ENCODE assay signal across 8 cellular contexts in genomic region chrX:108224727-108225455, GRCh38.
DNase-seq lines count a peak whose midpoint lies in the region; ATAC-seq and TF ChIP-seq lines count a peak whose summit lies in the region.

No MANE protein-coding gene starts in this region.

- intact Hi-C loops in activated CD8-positive, alpha-beta T cell treated with anti-CD3 and anti-CD28 coated beads for 36 hours (cut with micrococcal nuclease), result loop anchor here (5.0 to 10.0 kb wide), 2 partner anchors 53 to 80 kb away; no protein-coding TSS in a partner anchor

- no peaks in the 10 kb centered on the region for H3K27me3 Mint-ChIP-seq in activated CD8-positive, alpha-beta T cell treated with anti-CD3 and anti-CD28 coated beads for 36 hours
- H3K27me3 Mint-ChIP-seq in activated CD8-positive, alpha-beta T cell treated with anti-CD3 and anti-CD28 coated beads, Interleukin-2, amount 10 ng/mL, durations not matched to agents 7 days and 5 days (ENCODE audit: low read depth), result peaks cover 3% of the 10 kb centered on the region

- H3K9me3 Mint-ChIP-seq in activated CD8-positive, alpha-beta T cell treated with anti-CD3 and anti-CD28 coated beads for 36 hours, result no peaks in the 10 kb centered on the region
- H3K9me3 Mint-ChIP-seq in activated CD8-positive, alpha-beta T cell treated with anti-CD3 and anti-CD28 coated beads, Interleukin-2, amount 10 ng/mL, durations not matched to agents 7 days and 5 days (ENCODE audit: insufficient read depth), result no peaks in the 10 kb centered on the region

- POLR2A ChIA-PET in activated CD8-positive, alpha-beta T cell treated with anti-CD3 and anti-CD28 coated beads for 36 hours (lab: Charles Lee), result no interaction called here
- POLR2A ChIA-PET in activated CD8-positive, alpha-beta T cell treated with anti-CD3 and anti-CD28 coated beads, Interleukin-2, amount 10 ng/mL, durations not matched to agents 7 days and 5 days (lab: Charles Lee), result no interaction called here

- TF ChIP-seq CTCF in activated CD8-positive, alpha-beta T cell treated with anti-CD3 and anti-CD28 coated beads for 36 hours (IDR thresholded peaks at IDR 0.05), result peak; percentile 40

- peak; percentile 2 for DNase-seq in activated CD8-positive, alpha-beta T cell treated with anti-CD3 and anti-CD28 coated beads for 36 hours
- no peak for DNase-seq in activated CD8-positive, alpha-beta T cell treated with anti-CD3 and anti-CD28 coated beads, Interleukin-2, amount 10 ng/mL, durations not matched to agents 7 days and 5 days
- DNase-seq in NCI-H345 (lab: John Stamatoyannopoulos, UW) (peak; percentile 83), cerebellum (ENCODE audit: low spot score) (peak; percentile 7), lung microvascular endothelial cell (ENCODE audit: low read depth in 2 of 2) (peak; percentile 44 to 62)

- no peak overlapping the region for H3K4me3 Mint-ChIP-seq in activated CD8-positive, alpha-beta T cell treated with anti-CD3 and anti-CD28 coated beads for 36 hours
- no peak overlapping the region for H3K4me3 Mint-ChIP-seq in activated CD8-positive, alpha-beta T cell treated with anti-CD3 and anti-CD28 coated beads, Interleukin-2, amount 10 ng/mL, durations not matched to agents 7 days and 5 days

- peaks cover 3% of the 10 kb centered on the region for H3K4me1 Mint-ChIP-seq in activated CD8-positive, alpha-beta T cell treated with anti-CD3 and anti-CD28 coated beads for 36 hours (ENCODE audit: low read depth)
- H3K4me1 Mint-ChIP-seq in activated CD8-positive, alpha-beta T cell treated with anti-CD3 and anti-CD28 coated beads, Interleukin-2, amount 10 ng/mL, durations not matched to agents 7 days and 5 days (ENCODE audit: low read depth), result no peaks in the 10 kb centered on the region

- no peaks in the 10 kb centered on the region for H3K36me3 Mint-ChIP-seq in activated CD8-positive, alpha-beta T cell treated with anti-CD3 and anti-CD28 coated beads for 36 hours (ENCODE audit: low read depth)
- H3K36me3 Mint-ChIP-seq in activated CD8-positive, alpha-beta T cell treated with anti-CD3 and anti-CD28 coated beads, Interleukin-2, amount 10 ng/mL, durations not matched to agents 7 days and 5 days (ENCODE audit: low read depth), result no peaks in the 10 kb centered on the region

- ATAC-seq in activated CD8-positive, alpha-beta T cell treated with anti-CD3 and anti-CD28 coated beads for 36 hours, result no peak
- ATAC-seq in activated CD8-positive, alpha-beta T cell treated with anti-CD3 and anti-CD28 coated beads, Interleukin-2, amount 10 ng/mL, durations not matched to agents 7 days and 5 days, result no peak
- ATAC-seq in HG02588 (IDR thresholded peaks at IDR 0.05; ENCODE audit: unreplicated experiment) (peak; percentile 55), GM18520 (IDR thresholded peaks at IDR 0.05; ENCODE audit: unreplicated experiment) (no peak), HG03045 (IDR thresholded peaks at IDR 0.05; ENCODE audit: unreplicated experiment) (no peak)

- CTCF ChIA-PET in activated CD8-positive, alpha-beta T cell treated with anti-CD3 and anti-CD28 coated beads for 36 hours (lab: Charles Lee), result interaction anchor here (0.6 to 3.1 kb wide), 13 partner anchors 8 to 221 kb away, joined by 3 to 19 read pairs (median 3); no protein-coding TSS in a partner anchor
- CTCF ChIA-PET in activated CD8-positive, alpha-beta T cell treated with anti-CD3 and anti-CD28 coated beads, Interleukin-2, amount 10 ng/mL, durations not matched to agents 7 days and 5 days (lab: Charles Lee), result interaction anchor here (0.8 to 1.2 kb wide), 5 partner anchors 9 to 61 kb away, joined by 3 to 4 read pairs (median 3); no protein-coding TSS in a partner anchor

- H3K27ac Mint-ChIP-seq in activated CD8-positive, alpha-beta T cell treated with anti-CD3 and anti-CD28 coated beads for 36 hours, result no peak overlapping the region
- no peak overlapping the region for H3K27ac Mint-ChIP-seq in activated CD8-positive, alpha-beta T cell treated with anti-CD3 and anti-CD28 coated beads, Interleukin-2, amount 10 ng/mL, durations not matched to agents 7 days and 5 days
